12 cellular contexts compared by ENCODE assay signal in genomic region chr10:71864861-71865473, GRCh38. TPM values are rescaled to one million over a fixed set of nuclear protein-coding genes. Genes with fewer than 3 reads are reported as not detected.
DNase-seq lines count a peak whose midpoint lies in the region; ATAC-seq, FAIRE-seq and TF ChIP-seq lines count a peak whose summit lies in the region.
"Had no signal": no experiment of that assay in that cellular context is flagged by ENCODE, and none has a peak within 500 bp of the region (broad histone marks: within the 10 kb centered on the region; RNA-seq: fewer than 3 reads in every experiment).

No MANE protein-coding gene starts in this region.

- DNase-seq in A549 (ENCODE audit: low read depth in 1 of 2, low spot score in 1 of 2) (peak in 1 of 2 experiments; percentile 64), HCEC 1CT (peak; percentile 67), RWPE2 (ENCODE audit: low spot score) (peak; percentile 42), fibroblast of the aortic adventitia (ENCODE audit: low read depth) (peak; percentile 76), vagina (ENCODE audit: extremely low spot score in 2 of 2) (no peak), HTR-8/SVneo (ENCODE audit: insufficient read length, low spot score) (no peak)
- DNase-seq: caudate nucleus, islet precursor cell, naive B cell had no signal

- FAIRE-seq in A549 (lab: Jason Lieb, UNC) (no peak), HTR-8/SVneo (lab: Jason Lieb, UNC) (no peak)

- CTCF ChIA-PET in A549 (lab: Yijun Ruan, JAX): interaction anchor here (2.8 kb wide), 1 partner anchor 32 kb away, joined by 15 read pairs; no protein-coding TSS in a partner anchor

- intact Hi-C loops in vagina (cut with DNase I): no loop called here

- no peak for TF ChIP-seq RAD21 in A549 (conservative IDR thresholded peaks at IDR 0.05 in 1 of 2, IDR thresholded peaks at IDR 0.05 in 1 of 2)

- H3K4me3 ChIP-seq in A549 (no peak overlapping the region), RWPE2 (ENCODE audit: severe bottlenecking) (no peak overlapping the region), fibroblast of the aortic adventitia (ENCODE audit: low read depth, low read length) (no peak overlapping the region), vagina (no peak overlapping the region)
- H3K4me3 ChIP-seq: tibial artery had no signal

- POLR2A ChIA-PET in A549 (lab: Yijun Ruan, JAX): interaction anchor here (2.1 kb wide), 1 partner anchor 14 kb away, joined by 6 read pairs; the partner anchor contains the start of gene PSAP

- peak; percentile 10 to 35; a peak in 2 of 5 replicates for TF ChIP-seq EP300 in A549 (IDR thresholded peaks at IDR 0.05)

- no peaks in the 10 kb centered on the region for H3K9me3 ChIP-seq in A549
- H3K9me3 ChIP-seq in RWPE2 (ENCODE audit: severe bottlenecking): no peaks in the 10 kb centered on the region
- no peaks in the 10 kb centered on the region for H3K9me3 ChIP-seq in vagina
- H3K9me3 ChIP-seq: tibial artery had no signal

- TF ChIP-seq POLR2A in A549 (IDR thresholded peaks at IDR 0.05; ENCODE audit: low read length) (no peak), vagina (IDR thresholded peaks at IDR 0.05) (no peak)

- H3K4me1 ChIP-seq in A549 (peaks cover 78% of the 10 kb centered on the region), RWPE2 (ENCODE audit: insufficient read depth, poor library complexity, severe bottlenecking) (peaks cover 38% of the 10 kb centered on the region), vagina (peaks cover 27% of the 10 kb centered on the region)

- ATAC-seq in A549 (0 out of 6 replicates have a peak, but pooled peaks of 1 of the 2 experiments have one; percentile 1), RWPE2 (ENCODE audit: low read depth) (no peak), HG03439 (IDR thresholded peaks at IDR 0.05; ENCODE audit: unreplicated experiment) (no peak), GM18520 (IDR thresholded peaks at IDR 0.05; ENCODE audit: unreplicated experiment) (no peak)

- peak overlapping the region; percentile 5 for H3K4me2 ChIP-seq in A549

- no peaks in the 10 kb centered on the region for H3K36me3 ChIP-seq in RWPE2 (ENCODE audit: low read depth)
- no peaks in the 10 kb centered on the region for H3K36me3 ChIP-seq in vagina
- H3K36me3 ChIP-seq: tibial artery had no signal

- 38% methylated on average over 6 of the region's 6 CpGs for WGBS in A549 (ENCODE audit: missing lambda C conversion rate)

- H3K27ac ChIP-seq in A549 (peak overlapping the region; percentile 91 to 93), RWPE2 (ENCODE audit: poor library complexity, severe bottlenecking) (no peak overlapping the region), vagina (no peak overlapping the region)
- H3K27ac ChIP-seq: tibial artery had no signal

- TF ChIP-seq CTCF in A549 (IDR thresholded peaks at IDR 0.05): no peak
- TF ChIP-seq CTCF in RWPE2 (IDR thresholded peaks at IDR 0.05; ENCODE audit: poor library complexity, severe bottlenecking): no peak
- no peak for TF ChIP-seq CTCF in fibroblast of the aortic adventitia (IDR thresholded peaks at IDR 0.05; ENCODE audit: insufficient read depth, low read length)
- no peak for TF ChIP-seq CTCF in vagina (IDR thresholded peaks at IDR 0.05)

- no peaks in the 10 kb centered on the region for H3K27me3 ChIP-seq in RWPE2 (ENCODE audit: insufficient read depth, poor library complexity, severe bottlenecking)
- no peaks in the 10 kb centered on the region for H3K27me3 ChIP-seq in vagina
- H3K27me3 ChIP-seq: tibial artery had no signal

TF ChIP-seq in A549, 52 proteins besides CTCF, POLR2A, EP300 and RAD21:
- TF ChIP-seq SMC3 (IDR thresholded peaks at IDR 0.05) (no peak), POLR2AphosphoS2 (conservative IDR thresholded peaks at IDR 0.05; ENCODE audit: low read length) (no peak), CEBPB (IDR thresholded peaks at IDR 0.05) (0 out of 4 replicates have a peak, but pooled peaks of 1 of the 2 experiments have one; percentile 8), FOSL2 (IDR thresholded peaks at IDR 0.05) (peak; percentile 45; the same call in 1 of the 2 replicates), FOSL2 (CRISPR knock-in tag; IDR thresholded peaks at IDR 0.05) (peak; percentile 73), JUN (IDR thresholded peaks at IDR 0.05) (peak in 1 of 2 experiments; percentile 34; a peak in 1 of 5 replicates), PBX3 (IDR thresholded peaks at IDR 0.05) (no peak), USF2 (IDR thresholded peaks at IDR 0.05) (no peak), ZC3H11A (IDR thresholded peaks at IDR 0.05) (no peak)

RNA-seq across cellular contexts. Expression of gene PSAP, which starts 13.9 kb away (rescaled TPM):
- polyA plus RNA-seq in A549 (2011; rRNA removed) (1,519 and 1,660 TPM in 2 replicates), A549 (2017; fragmentation: RNase III; extraction: RNeasy Plus Mini Kit Qiagen cat#74134 plus additional on column Dnase treatment) (600 to 708 TPM (median 690 TPM) in 3 replicates)
- 805 and 819 TPM in 2 replicates for polyA plus RNA-seq in A549 (2012; cell fraction: cytosol; rRNA removed)
- 1,219 and 1,507 TPM in 2 replicates for polyA plus RNA-seq in A549 (2012; cell fraction: nucleus; rRNA removed)
- 756 and 891 TPM in 2 replicates for polyA minus RNA-seq in A549 (2011; rRNA and poly(A)+ RNA removed)
- total RNA-seq in fibroblast of the aortic adventitia (ENCODE audit: low replicate concordance) (615 and 2,167 TPM in 2 replicates), vagina (680 TPM)

Comparison
In these comparisons a context has a peak if more than half of its experiments do, and no peak if none do; other contexts are left out.
1. DNase-seq: peak in HCEC 1CT (single experiment), RWPE2 (single experiment) and fibroblast of the aortic adventitia (single experiment); none in vagina (0 of 2) and HTR-8/SVneo (single experiment).
2. H3K27ac ChIP-seq: peak in A549 (2 of 2); none in RWPE2 (single experiment) and vagina (single experiment).